In the genomic region with DNA sequence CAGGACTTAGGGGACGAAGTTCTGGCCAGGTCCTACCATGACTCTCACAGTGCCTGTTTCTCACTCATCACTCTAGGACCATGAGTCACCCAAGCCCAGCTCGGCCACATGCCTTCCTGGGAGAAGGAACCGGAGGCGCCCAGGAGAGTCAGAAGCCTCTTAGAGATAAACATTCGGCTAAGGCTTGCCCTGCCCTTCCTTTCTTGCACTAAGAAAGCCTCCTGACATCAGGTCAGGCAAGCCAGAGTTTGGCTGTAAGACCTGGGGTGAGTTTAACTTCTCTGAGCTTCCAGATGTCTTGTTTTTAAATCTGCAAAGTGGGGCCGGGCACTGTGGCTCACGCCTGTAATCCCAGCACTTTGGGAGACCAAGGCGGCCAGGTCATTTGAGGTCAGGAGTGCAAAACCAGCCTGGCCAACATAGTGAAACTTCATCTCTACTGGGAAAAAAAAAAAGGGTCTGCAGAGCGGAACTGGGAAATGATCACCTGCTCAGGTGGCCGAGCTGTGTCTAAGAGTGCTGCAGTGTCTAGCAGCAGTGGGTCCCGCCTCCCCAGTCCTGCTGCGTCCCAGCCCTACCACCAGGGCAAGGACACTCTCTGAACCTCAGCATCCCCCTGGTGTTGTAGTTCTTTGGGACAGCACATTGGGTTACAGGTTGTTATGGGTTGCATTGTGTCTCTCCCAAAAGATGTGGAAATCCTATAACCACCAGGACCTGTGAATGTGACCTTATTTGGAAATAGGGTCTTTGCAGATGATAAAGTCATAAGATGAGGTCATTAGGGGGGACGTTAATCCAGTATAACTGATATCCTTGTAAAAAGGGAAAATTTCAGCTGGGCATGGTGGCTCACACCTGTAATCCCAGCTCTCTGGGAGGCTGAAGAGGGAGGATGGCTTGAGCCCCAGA, we compare ENCODE assay signal across 1 cellular context.
TF ChIP-seq lines count a peak whose summit lies in the region.

No MANE protein-coding gene starts in this region.

TF ChIP-seq in IMR-90, 13 proteins besides CTCF, POLR2A, EP300 and RAD21:
- TF ChIP-seq SMC3 (IDR thresholded peaks at IDR 0.05; ENCODE audit: low read depth, low read length) = peak; percentile 6; the same call in 1 of the 2 replicates
- TF ChIP-seq RCOR1 (IDR thresholded peaks at IDR 0.05; ENCODE audit: insufficient replicate concordance, low read length) = peak; percentile 40
- peak; percentile 26; the same call in 1 of the 2 replicates for TF ChIP-seq BHLHE40 (IDR thresholded peaks at IDR 0.05; ENCODE audit: low read depth, low read length)
- peak; percentile 70; the same call in 1 of the 2 replicates for TF ChIP-seq MXI1 (IDR thresholded peaks at IDR 0.05; ENCODE audit: borderline replicate concordance, low read depth, low read length)
- no peak for TF ChIP-seq ELK1 (IDR thresholded peaks at IDR 0.05; ENCODE audit: borderline replicate concordance, low read depth, low read length)
- TF ChIP-seq FOS (IDR thresholded peaks at IDR 0.05; ENCODE audit: low read depth, low read length) = peak; percentile 80
- TF ChIP-seq RFX5 (IDR thresholded peaks at IDR 0.05; ENCODE audit: low read depth, low read length) = no peak
- TF ChIP-seq CHD1 (IDR thresholded peaks at IDR 0.05; ENCODE audit: low read depth, low read length) = no peak
- TF ChIP-seq, protein P1, sequence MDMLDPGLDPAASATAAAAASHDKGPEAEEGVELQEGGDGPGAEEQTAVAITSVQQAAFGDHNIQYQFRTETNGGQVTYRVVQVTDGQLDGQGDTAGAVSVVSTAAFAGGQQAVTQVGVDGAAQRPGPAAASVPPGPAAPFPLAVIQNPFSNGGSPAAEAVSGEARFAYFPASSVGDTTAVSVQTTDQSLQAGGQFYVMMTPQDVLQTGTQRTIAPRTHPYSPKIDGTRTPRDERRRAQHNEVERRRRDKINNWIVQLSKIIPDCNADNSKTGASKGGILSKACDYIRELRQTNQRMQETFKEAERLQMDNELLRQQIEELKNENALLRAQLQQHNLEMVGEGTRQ (IDR thresholded peaks at IDR 0.05; ENCODE audit: low read depth, low read length) = peak; percentile 56
- no peak; the same call in 1 of the 2 replicates for TF ChIP-seq MAZ (IDR thresholded peaks at IDR 0.05; ENCODE audit: borderline replicate concordance, low read depth, low read length)
